26 cellular contexts compared by ENCODE assay signal in genomic region chr1:57752847-57753246, GRCh38.
"Had no signal": no experiment of that assay in that cellular context is flagged by ENCODE, and none has a peak within 500 bp of the region (broad histone marks: within the 10 kb centered on the region; RNA-seq: fewer than 3 reads in every experiment).

No MANE protein-coding gene starts in this region.

- H3K4me1 Mint-ChIP-seq: immature natural killer cell, memory B cell had no signal

- H3K27me3 Mint-ChIP-seq: dendritic cell treated with granulocyte-macrophage colony-stimulating factor and Interleukin-4, amounts not matched to agents 40 ng/mL and 50 ng/mL, for 4 days had no signal

- H3K4me3 ChIP-seq: colonic mucosa, esophagus squamous epithelium, gastroesophageal sphincter, heart left ventricle, hepatocyte, left lung, lung had no signal

- DNase-seq: colonic mucosa; cortex of kidney; effector CD8-positive, alpha-beta T cell; effector memory CD8-positive, alpha-beta T cell; erythroblast; esophagus squamous epithelium; foreskin fibroblast; foreskin melanocyte; heart left ventricle; hypothalamus; immature natural killer cell; islet precursor cell; kidney; kidney glomerular epithelial cell; left colon; left lung; left ventricle myocardium superior; mammary epithelial cell; mesendoderm; midbrain had no signal

- H3K36me3 Mint-ChIP-seq: memory B cell had no signal

- H3K9me3 Mint-ChIP-seq: effector memory CD8-positive, alpha-beta T cell; memory B cell had no signal

- H3K27me3 ChIP-seq: colonic mucosa, esophagus squamous epithelium, gastroesophageal sphincter, heart left ventricle, hepatocyte, left lung had no signal

- H3K27ac Mint-ChIP-seq: dendritic cell treated with granulocyte-macrophage colony-stimulating factor and Interleukin-4, amounts not matched to agents 40 ng/mL and 50 ng/mL, for 4 days; effector memory CD8-positive, alpha-beta T cell; immature natural killer cell; memory B cell had no signal

- H3K9me3 ChIP-seq: colonic mucosa, esophagus squamous epithelium, gastroesophageal sphincter, heart left ventricle, left lung had no signal

- ATAC-seq: effector memory CD8-positive, alpha-beta T cell; esophagus mucosa; gastroesophageal sphincter; heart left ventricle; left colon; left lung; left ventricle myocardium superior had no signal

- H3K4me1 ChIP-seq: colonic mucosa, gastroesophageal sphincter, heart left ventricle, left lung had no signal

- H3K4me3 Mint-ChIP-seq: dendritic cell treated with granulocyte-macrophage colony-stimulating factor and Interleukin-4, amounts not matched to agents 40 ng/mL and 50 ng/mL, for 4 days; effector memory CD8-positive, alpha-beta T cell; immature natural killer cell; memory B cell had no signal

- H3K27ac ChIP-seq: colonic mucosa, esophagus squamous epithelium, gastroesophageal sphincter, heart left ventricle, hepatocyte, left lung had no signal

- H3K36me3 ChIP-seq: colonic mucosa, esophagus squamous epithelium, gastroesophageal sphincter, heart left ventricle, left lung had no signal
